23 cellular contexts compared by ENCODE assay signal in the genomic region with DNA sequence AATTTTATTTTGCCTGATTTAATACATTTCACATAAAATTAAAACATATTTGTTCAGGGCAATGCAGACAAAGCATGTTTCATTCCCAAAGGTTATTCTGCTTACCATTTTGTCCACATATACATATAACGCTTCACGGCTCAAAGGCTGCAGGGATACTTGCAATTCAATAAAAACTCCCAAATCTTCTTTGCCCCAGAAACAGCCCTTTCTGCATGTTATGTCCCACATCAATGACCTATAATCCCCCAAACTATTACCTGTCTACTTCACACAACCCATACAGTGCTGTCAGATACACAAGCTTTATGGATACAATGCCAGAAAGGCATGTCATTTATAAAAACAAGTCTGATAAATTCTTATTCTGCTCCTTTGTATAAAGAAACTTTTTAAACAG.
"Had no signal": no experiment of that assay in that cellular context is flagged by ENCODE, and none has a peak within 500 bp of the region (broad histone marks: within the 10 kb centered on the region; RNA-seq: fewer than 3 reads in every experiment).

No MANE protein-coding gene starts in this region.

- H3K4me1 Mint-ChIP-seq: activated T-helper 17 cell treated with anti-CD3 and anti-CD28 coated beads, Interleukin-2, amount 50 U/mL, for 72 hours had no signal

- ATAC-seq: activated CD4-positive, alpha-beta T cell treated with anti-CD3 and anti-CD28 coated beads for 36 hours; activated T-helper 17 cell treated with anti-CD3 and anti-CD28 coated beads, Interleukin-2, amount 50 U/mL, for 72 hours; T-cell had no signal

- H3K9me3 ChIP-seq: MG63 had no signal

- H3K27me3 ChIP-seq: brain microvascular endothelial cell, cardiac muscle cell, MG63 had no signal

- H3K27ac ChIP-seq: brain microvascular endothelial cell, KMS-11, VCaP had no signal

- H3K27ac Mint-ChIP-seq: activated CD4-positive, alpha-beta memory T cell treated with anti-CD3 and anti-CD28 coated beads for 36 hours; activated CD4-positive, alpha-beta T cell treated with anti-CD3 and anti-CD28 coated beads for 36 hours; activated naive CD4-positive, alpha-beta T cell treated with anti-CD3 and anti-CD28 coated beads for 36 hours; activated naive CD8-positive, alpha-beta T cell; T-cell had no signal

- H3K9me3 Mint-ChIP-seq: activated CD4-positive, alpha-beta memory T cell treated with anti-CD3 and anti-CD28 coated beads for 36 hours; activated naive CD4-positive, alpha-beta T cell treated with anti-CD3 and anti-CD28 coated beads for 36 hours; activated T-helper 17 cell treated with anti-CD3 and anti-CD28 coated beads, Interleukin-2, amount 50 U/mL, for 72 hours; T-cell had no signal

- H3K27me3 Mint-ChIP-seq: activated CD4-positive, alpha-beta memory T cell treated with anti-CD3 and anti-CD28 coated beads for 36 hours; activated CD4-positive, alpha-beta T cell treated with anti-CD3 and anti-CD28 coated beads for 36 hours; activated naive CD8-positive, alpha-beta T cell; activated T-helper 17 cell treated with anti-CD3 and anti-CD28 coated beads, Interleukin-2, amount 50 U/mL, for 72 hours; T-cell had no signal

- DNase-seq: activated CD4-positive, alpha-beta memory T cell treated with anti-CD3 and anti-CD28 coated beads for 36 hours; activated CD4-positive, alpha-beta T cell treated with anti-CD3 and anti-CD28 coated beads for 36 hours; activated CD8-positive, alpha-beta memory T cell treated with anti-CD3 and anti-CD28 coated beads, Interleukin-2, amount 50 U/mL, for 4 hours; activated gamma-delta T cell; activated naive CD4-positive, alpha-beta T cell treated with anti-CD3 and anti-CD28 coated beads for 36 hours; brain microvascular endothelial cell; MG63; MV-4-11; NCI-H1105; NCI-H1436; NCI-H1694 treated with DMSO at 0.1 percent for 48 hours; NCI-H2029 treated with DMSO at 0.1 percent for 48 hours; NCI-H345; NCI-H510A; NCI-H526 treated with DMSO at 0.1 percent for 48 hours; NCI-H82; SIG-M5; T-cell had no signal

- H3K4me3 ChIP-seq: cardiac muscle cell, MG63 had no signal

- H3K4me3 Mint-ChIP-seq: activated CD4-positive, alpha-beta memory T cell treated with anti-CD3 and anti-CD28 coated beads for 36 hours; activated CD4-positive, alpha-beta T cell treated with anti-CD3 and anti-CD28 coated beads for 36 hours; activated naive CD4-positive, alpha-beta T cell treated with anti-CD3 and anti-CD28 coated beads for 36 hours; activated naive CD8-positive, alpha-beta T cell; activated T-helper 17 cell treated with anti-CD3 and anti-CD28 coated beads, Interleukin-2, amount 50 U/mL, for 72 hours; T-cell had no signal
